Comparison of ENCODE assay signal across 8 cellular contexts in genomic region chr9:82961504-82962125, GRCh38.
DNase-seq lines count a peak whose midpoint lies in the region; ATAC-seq and TF ChIP-seq lines count a peak whose summit lies in the region.

No MANE protein-coding gene starts in this region.

- H3K27me3 ChIP-seq in thoracic aorta (replicated peaks; ENCODE audit: insufficient read depth): no peaks in the 10 kb centered on the region

- no peaks in the 10 kb centered on the region for H3K36me3 Mint-ChIP-seq in naive B cell

- no peaks in the 10 kb centered on the region for H3K9me3 ChIP-seq in thoracic aorta

- ATAC-seq in GM19395 (IDR thresholded peaks at IDR 0.05; ENCODE audit: unreplicated experiment): peak; percentile 98
- peak; percentile 98 for ATAC-seq in HG03354 (IDR thresholded peaks at IDR 0.05; ENCODE audit: poor library complexity, severe bottlenecking, unreplicated experiment)
- ATAC-seq in esophagus mucosa: peak; percentile 92
- ATAC-seq in naive B cell (ENCODE audit: low read depth in 2 of 2): peak; percentile 48 to 65
- no peak for ATAC-seq in thoracic aorta (ENCODE audit: insufficient number of reproducible peaks, low FRiP score, low read depth)

- H3K9me3 Mint-ChIP-seq in naive B cell: no peaks in the 10 kb centered on the region

- TF ChIP-seq CTCF in thoracic aorta (IDR thresholded peaks at IDR 0.05): peak; percentile 55

- H3K27me3 Mint-ChIP-seq in naive B cell: no peaks in the 10 kb centered on the region

- no peak overlapping the region for H3K4me3 Mint-ChIP-seq in naive B cell

- peak overlapping the region in 1 of 6 donors; percentile 7 for H3K27ac Mint-ChIP-seq in naive B cell

- H3K4me3 ChIP-seq in thoracic aorta: no peak overlapping the region

- no peaks in the 10 kb centered on the region for H3K4me1 ChIP-seq in thoracic aorta (ENCODE audit: control insufficient read depth in 1 of 2, low read depth in 2 of 2)

- H3K4me1 Mint-ChIP-seq in naive B cell: no peaks in the 10 kb centered on the region

- no peak overlapping the region for H3K27ac ChIP-seq in thoracic aorta

- peak; percentile 79 for DNase-seq in D341Med (ENCODE audit: low spot score)
- peak; percentile 77 for DNase-seq in NCI-H2196 treated with DMSO at 0.1 percent for 48 hours (lab: John Stamatoyannopoulos, UW; ENCODE audit: unreplicated experiment)
- peak; percentile 73 for DNase-seq in activated CD4-positive, alpha-beta T cell treated with anti-CD3 and anti-CD28 coated beads for 48 hours
- DNase-seq in naive B cell: peak; percentile 34
- DNase-seq in thoracic aorta (ENCODE audit: low spot score): no peak

- H3K36me3 ChIP-seq in thoracic aorta: no peaks in the 10 kb centered on the region
